10 cellular contexts compared by ENCODE assay signal in the genomic region with DNA sequence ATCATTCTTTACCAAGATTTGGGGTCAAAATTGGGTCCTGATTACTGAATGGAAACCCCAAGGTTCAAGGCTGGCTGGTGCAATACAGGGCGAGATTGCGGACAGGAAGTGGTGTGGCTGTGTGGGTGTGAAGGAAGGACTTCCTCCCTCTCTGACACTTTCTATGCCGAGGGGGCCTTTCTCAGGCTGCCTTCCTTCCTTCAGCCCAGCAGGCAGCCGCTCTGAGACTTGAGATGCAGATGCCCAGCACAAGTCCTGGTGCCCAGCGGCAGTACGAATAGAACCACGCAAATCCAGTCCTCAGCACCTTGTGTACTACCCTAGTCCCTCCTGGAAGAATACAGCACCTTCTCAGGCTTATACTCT. TPM values are rescaled to one million over a fixed set of nuclear protein-coding genes. Genes with fewer than 3 reads are reported as not detected.
A peak's percentile ranks its signal among the peaks of the same experiment; 100 is the strongest.
DNase-seq lines count a peak whose midpoint lies in the region; ATAC-seq and TF ChIP-seq lines count a peak whose summit lies in the region.
"Had no signal": no experiment of that assay in that cellular context is flagged by ENCODE, and none has a peak within 500 bp of the region (broad histone marks: within the 10 kb centered on the region; RNA-seq: fewer than 3 reads in every experiment).

No MANE protein-coding gene starts in this region.

- H3K23ac ChIP-seq in mesendoderm (ENCODE audit: low read length): no peak overlapping the region

- H3K4ac ChIP-seq in mesendoderm (ENCODE audit: low read depth, low read length): no peak overlapping the region

- peak; percentile 76 for ATAC-seq in HG02981 (IDR thresholded peaks at IDR 0.05; ENCODE audit: unreplicated experiment)
- peak; percentile 33 for ATAC-seq in T-helper 17 cell

- TF ChIP-seq POLR2A in esophagus squamous epithelium (IDR thresholded peaks at IDR 0.05): no peak

- H3K18ac ChIP-seq in mesendoderm (ENCODE audit: low read length): no peak overlapping the region

- peaks cover 14% of the 10 kb centered on the region for H3K27me3 Mint-ChIP-seq in T-helper 17 cell

- peak overlapping the region; percentile 13 for H2BK5ac ChIP-seq in mesendoderm (ENCODE audit: low read length)

- H3K4me1 ChIP-seq in mesendoderm (ENCODE audit: control insufficient read depth, low read depth, low read length) (peaks cover 11% of the 10 kb centered on the region), esophagus squamous epithelium (peaks cover 0 to 8% (median 3%) of the 10 kb centered on the region in 3 donors)

- H3K9ac ChIP-seq in mesendoderm (ENCODE audit: low read length): no peak overlapping the region

- H3K4me1 Mint-ChIP-seq in T-helper 17 cell: peaks cover 29% of the 10 kb centered on the region

- no peaks in the 10 kb centered on the region for H3K27me3 ChIP-seq in mesendoderm (ENCODE audit: insufficient read depth, low read length, poor library complexity)
- peaks cover 0 to 5% (median 0%) of the 10 kb centered on the region in 4 donors for H3K27me3 ChIP-seq in esophagus squamous epithelium

- H3K4me2 ChIP-seq in mesendoderm (ENCODE audit: low read length): no peak overlapping the region

- H3K27ac Mint-ChIP-seq in T-helper 17 cell: peak overlapping the region; percentile 43

- H3K4me3 Mint-ChIP-seq in T-helper 17 cell: peak overlapping the region; percentile 33

- H3K4me3 ChIP-seq in mesendoderm (ENCODE audit: low read length): no peak overlapping the region
- H3K4me3 ChIP-seq in esophagus squamous epithelium: no peak overlapping the region
- H3K4me3 ChIP-seq: thoracic aorta had no signal

- DNase-seq in stimulated activated CD4-positive, alpha-beta T cell treated with anti-CD3 and anti-CD28 coated beads, Interleukin-15, amount 100 ng/mL, for 24 hours: peak; percentile 66
- DNase-seq in stimulated activated CD4-positive, alpha-beta T cell treated with anti-CD3 and anti-CD28 coated beads, Interleukin-4, amount 100 ng/mL, for 4 hours: no peak
- no peak for DNase-seq in T-helper 17 cell
- DNase-seq in mesendoderm: peak; percentile 54
- no peak for DNase-seq in NCI-H345 (lab: John Stamatoyannopoulos, UW)
- DNase-seq in esophagus squamous epithelium (lab: John Stamatoyannopoulos, UW): no peak
- no peak for DNase-seq in T-helper 9 cell
- DNase-seq: left cardiac atrium had no signal

- no peak overlapping the region for H2BK15ac ChIP-seq in mesendoderm (replicated peaks; ENCODE audit: low read depth)

- no peaks in the 10 kb centered on the region for H3K79me2 ChIP-seq in mesendoderm (ENCODE audit: control insufficient read depth, insufficient read depth, low read length)

- no peak overlapping the region for H2AK5ac ChIP-seq in mesendoderm (ENCODE audit: low read length)

- peaks cover 2% of the 10 kb centered on the region for H3K36me3 Mint-ChIP-seq in T-helper 17 cell (ENCODE audit: low read depth)

- no peaks in the 10 kb centered on the region for H3K36me3 ChIP-seq in mesendoderm (ENCODE audit: control insufficient read depth, insufficient read depth, low read length)
- H3K36me3 ChIP-seq in esophagus squamous epithelium: peaks cover 0 to 5% (median 0%) of the 10 kb centered on the region in 3 donors

- no peaks in the 10 kb centered on the region for H3K79me1 ChIP-seq in mesendoderm (ENCODE audit: low read length)

- H4K5ac ChIP-seq in mesendoderm (ENCODE audit: low read length): no peak overlapping the region

- peak overlapping the region; percentile 56 for H3K56ac ChIP-seq in mesendoderm (ENCODE audit: low read length)

- WGBS in mesendoderm (ENCODE audit: extremely low coverage, insufficient coverage, low lambda C conversion rate): no CpG with 5 or more reads among the region's 7 CpGs
- 60 to 71% methylated on average over 7 of the region's 7 CpGs for WGBS in esophagus squamous epithelium, 2 donors

- no peak overlapping the region for H2BK120ac ChIP-seq in mesendoderm (ENCODE audit: low read depth, low read length)

- H4K8ac ChIP-seq in mesendoderm (ENCODE audit: low read depth, low read length): no peak overlapping the region

- no peaks in the 10 kb centered on the region for H3K9me3 ChIP-seq in T-helper 17 cell (ENCODE audit: control insufficient read depth, low read length, poor library complexity, severe bottlenecking)
- H3K9me3 ChIP-seq in esophagus squamous epithelium: no peaks in the 10 kb centered on the region
- H3K9me3 ChIP-seq: thoracic aorta had no signal

- H3K27ac ChIP-seq in mesendoderm (ENCODE audit: low read depth, low read length) (no peak overlapping the region), esophagus squamous epithelium (no peak overlapping the region)
- H3K27ac ChIP-seq: thoracic aorta had no signal

- intact Hi-C loops in esophagus squamous epithelium (cut with DNase I): no loop called here

- TF ChIP-seq CTCF in esophagus squamous epithelium (IDR thresholded peaks at IDR 0.05): no peak

RNA-seq across cellular contexts. Expression of a gene that starts 16.3 kb away (rescaled TPM):
- total RNA-seq in T-helper 17 cell (under 1 TPM; 0.20 to 0.34 TPM), esophagus squamous epithelium (1 to 10 TPM in 1 of 4 donors, under 1 TPM in 2, not detected in 1; 0.83 to 2.3 (median 0.91) TPM)
- 4.5 TPM for polyA plus RNA-seq in mesendoderm (2013, experiment 1 of 2)
- polyA plus RNA-seq in mesendoderm (2013, experiment 2 of 2): 5.8 TPM

Comparison
In these comparisons a context has a peak if more than half of its experiments do, and no peak if none do; other contexts are left out.
1. DNase-seq: peak in stimulated activated CD4-positive, alpha-beta T cell treated with anti-CD3 and anti-CD28 coated beads, Interleukin-15, amount 100 ng/mL, for 24 hours (single experiment) and mesendoderm (single experiment); none in stimulated activated CD4-positive, alpha-beta T cell treated with anti-CD3 and anti-CD28 coated beads, Interleukin-4, amount 100 ng/mL, for 4 hours (0 of 2), T-helper 17 cell (0 of 3), NCI-H345 (single experiment), esophagus squamous epithelium (single experiment) and T-helper 9 cell (single experiment).